ENCODE assay signal across 14 cellular contexts in the genomic region with DNA sequence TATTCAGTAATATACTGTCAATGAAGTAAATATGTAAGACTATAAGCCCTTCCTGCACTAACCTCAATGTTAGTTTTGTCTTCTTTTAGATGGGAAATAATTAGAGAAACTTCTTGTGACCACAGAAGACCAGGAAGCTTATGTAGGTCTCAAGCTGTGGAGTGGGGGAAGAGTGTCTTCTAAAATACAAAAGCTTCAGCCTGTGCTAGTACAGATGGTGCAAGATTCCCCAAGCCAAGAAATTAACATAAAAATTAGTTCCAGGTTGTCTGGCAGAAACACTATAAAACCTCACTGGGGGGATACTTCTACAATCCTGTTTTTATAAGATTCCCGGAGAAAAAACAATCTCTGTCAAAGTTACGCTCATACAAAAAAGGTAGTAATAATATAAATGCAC.
DNase-seq lines count a peak whose midpoint lies in the region; ATAC-seq and TF ChIP-seq lines count a peak whose summit lies in the region.
"Had no signal": no experiment of that assay in that cellular context is flagged by ENCODE, and none has a peak within 500 bp of the region (broad histone marks: within the 10 kb centered on the region; RNA-seq: fewer than 3 reads in every experiment).

No MANE protein-coding gene starts in this region.

- no peak overlapping the region for H3K9ac ChIP-seq in Karpas-422 (ENCODE audit: low read length)

- H3K4me3 ChIP-seq in AG10803 (ENCODE audit: low read length) (no peak overlapping the region), GM23338 (no peak overlapping the region), aorta (ENCODE audit: low read length in 2 of 2) (no peak overlapping the region), Karpas-422 (ENCODE audit: low read length) (no peak overlapping the region), PC-9 (no peak overlapping the region)
- H3K4me3 ChIP-seq in naive thymus-derived CD4-positive, alpha-beta T cell (ENCODE audit: low read length) = no peak overlapping the region
- H3K4me3 ChIP-seq: lower lobe of right lung had no signal

- H3K4me1 ChIP-seq in GM23338 (ENCODE audit: insufficient read depth) (peaks cover 26% of the 10 kb centered on the region), aorta (ENCODE audit: control insufficient read depth in 1 of 2, insufficient read depth in 2 of 2, low read length in 2 of 2) (peaks cover 2% of the 10 kb centered on the region in 2 donors), Karpas-422 (ENCODE audit: low read length) (peaks cover 11% of the 10 kb centered on the region), PC-9 (replicated peaks; ENCODE audit: insufficient read depth) (no peaks in the 10 kb centered on the region)
- H3K4me1 ChIP-seq in naive thymus-derived CD4-positive, alpha-beta T cell (ENCODE audit: control insufficient read depth in 2 of 2, insufficient read depth in 2 of 2, low read length in 2 of 2) = peaks cover 27 to 39% of the 10 kb centered on the region in 2 donors

- no peaks in the 10 kb centered on the region; the same call in 1 of the 2 replicates for H3F3A ChIP-seq in GM23338 (replicated peaks; ENCODE audit: low read depth)
- H3F3A ChIP-seq in PC-9 (ENCODE audit: insufficient read depth, low read depth) = no peaks in the 10 kb centered on the region

- POLR2A ChIA-PET in naive thymus-derived CD4-positive, alpha-beta T cell (lab: Charles Lee) = interaction anchor here (0.6 to 1.5 kb wide), 7 partner anchors 9 to 53 kb away, joined by 3 to 6 read pairs (median 3); no protein-coding TSS in a partner anchor
- POLR2A ChIA-PET in PC-9 (lab: Charles Lee; ENCODE audit: unreplicated experiment) = interaction anchor here (0.6 to 0.8 kb wide), 2 partner anchors 50 to 128 kb away, joined by 3 to 5 read pairs; no protein-coding TSS in a partner anchor

- peaks cover 26% of the 10 kb centered on the region for H3K4me1 Mint-ChIP-seq in GM23338
- H3K4me1 Mint-ChIP-seq in naive thymus-derived CD4-positive, alpha-beta T cell = peaks cover 29 to 69% (median 58%) of the 10 kb centered on the region in 7 donors

- peak overlapping the region; percentile 21 for H3K27ac ChIP-seq in GM23338 (ENCODE audit: low read depth)
- peak overlapping the region; percentile 48 for H3K27ac ChIP-seq in angular gyrus (ENCODE audit: low read depth, low read length)
- H3K27ac ChIP-seq in naive thymus-derived CD4-positive, alpha-beta T cell (ENCODE audit: low read depth, low read length) = no peak overlapping the region
- H3K27ac ChIP-seq in aorta (ENCODE audit: low read depth in 1 of 2, low read length in 2 of 2) = peak overlapping the region in 1 of 2 donors; percentile 67
- no peak overlapping the region for H3K27ac ChIP-seq in Karpas-422 (ENCODE audit: low read length)
- no peak overlapping the region for H3K27ac ChIP-seq in PC-9

- H3K9me2 ChIP-seq in GM23338 (ENCODE audit: insufficient read depth) = no peaks in the 10 kb centered on the region
- no peaks in the 10 kb centered on the region for H3K9me2 ChIP-seq in Karpas-422 (replicated peaks; ENCODE audit: insufficient read depth, low read length)
- no peaks in the 10 kb centered on the region for H3K9me2 ChIP-seq in PC-9 (ENCODE audit: insufficient read depth)

- peak overlapping the region; percentile 48 for H3K27ac Mint-ChIP-seq in GM23338
- H3K27ac Mint-ChIP-seq in naive thymus-derived CD4-positive, alpha-beta T cell = peak overlapping the region; percentile 29 to 93 (median 87)

- H4K20me1 ChIP-seq in GM23338 (replicated peaks; ENCODE audit: insufficient read depth) (no peaks in the 10 kb centered on the region), Karpas-422 (ENCODE audit: insufficient read depth, low read depth, low read length) (no peaks in the 10 kb centered on the region), PC-9 (ENCODE audit: insufficient read depth) (no peaks in the 10 kb centered on the region)

- no TSS peak for BruUV-seq in PC-9 (replicated peaks; lab: Mats Ljungman, UMichigan)

- peaks cover 33% of the 10 kb centered on the region for H3K36me3 Mint-ChIP-seq in GM23338 (ENCODE audit: low read depth)
- H3K36me3 Mint-ChIP-seq in naive thymus-derived CD4-positive, alpha-beta T cell = peaks cover 0 to 41% (median 30%) of the 10 kb centered on the region in 5 donors

- WGBS in aorta, 2 donors = 95 to 96% methylated on average over 2 of the region's 2 CpGs

- H2AFZ ChIP-seq in GM23338 (no peak overlapping the region), Karpas-422 (ENCODE audit: low read length) (no peak overlapping the region), PC-9 (no peak overlapping the region)

- H3K27me3 ChIP-seq in GM23338 (ENCODE audit: insufficient read depth) (no peaks in the 10 kb centered on the region), aorta (ENCODE audit: control insufficient read depth in 1 of 2, insufficient read depth in 2 of 2, low read length in 1 of 2) (no peaks in the 10 kb centered on the region), Karpas-422 (ENCODE audit: low read length) (no peaks in the 10 kb centered on the region), PC-9 (ENCODE audit: insufficient read depth, low read depth) (no peaks in the 10 kb centered on the region)
- no peaks in the 10 kb centered on the region for H3K27me3 ChIP-seq in naive thymus-derived CD4-positive, alpha-beta T cell (ENCODE audit: control insufficient read depth in 2 of 2, insufficient read depth in 2 of 2, low read length in 2 of 2)

- no peaks in the 10 kb centered on the region for H3K79me2 ChIP-seq in GM23338 (replicated peaks; ENCODE audit: insufficient read depth)
- peaks cover 57% of the 10 kb centered on the region for H3K79me2 ChIP-seq in Karpas-422 (ENCODE audit: low read length)
- no peaks in the 10 kb centered on the region for H3K79me2 ChIP-seq in PC-9 (ENCODE audit: low read depth)

- peaks cover 2% of the 10 kb centered on the region for H3K27me3 Mint-ChIP-seq in GM23338 (ENCODE audit: insufficient read depth, low read depth, poor library complexity)
- H3K27me3 Mint-ChIP-seq in naive thymus-derived CD4-positive, alpha-beta T cell = no peaks in the 10 kb centered on the region
- H3K27me3 Mint-ChIP-seq: IgD-negative memory B cell had no signal

- ATAC-seq in GM23338 (no peak), aorta (ENCODE audit: low FRiP score) (no peak)
- no peak for ATAC-seq in naive thymus-derived CD4-positive, alpha-beta T cell
- ATAC-seq: lower lobe of right lung had no signal

- H3K9me3 ChIP-seq in naive thymus-derived CD4-positive, alpha-beta T cell (ENCODE audit: control insufficient read depth in 2 of 3, low read length in 3 of 3) = peaks cover 0 to 7% (median 0%) of the 10 kb centered on the region in 3 experiments
- no peaks in the 10 kb centered on the region for H3K9me3 ChIP-seq in aorta (ENCODE audit: control insufficient read depth, low read length)
- no peaks in the 10 kb centered on the region for H3K9me3 ChIP-seq in Karpas-422 (ENCODE audit: low read length)
- H3K9me3 ChIP-seq in PC-9 (ENCODE audit: insufficient read depth, low read depth) = peaks cover 7% of the 10 kb centered on the region

- intact Hi-C loops in naive thymus-derived CD4-positive, alpha-beta T cell (cut with micrococcal nuclease) = no loop called here
- intact Hi-C loops in aorta (cut with DNase I) = no loop called here
- intact Hi-C loops in PC-9 (cut with micrococcal nuclease; ENCODE audit: unreplicated experiment) = no loop called here

- no peak overlapping the region; the same call in 1 of the 2 replicates for H3K4me2 ChIP-seq in GM23338
- H3K4me2 ChIP-seq in Karpas-422 (ENCODE audit: low read depth, low read length, poor library complexity, severe bottlenecking) = no peak overlapping the region
- no peak overlapping the region for H3K4me2 ChIP-seq in PC-9

- CTCF ChIA-PET in naive thymus-derived CD4-positive, alpha-beta T cell (lab: Charles Lee) = interaction anchor here (0.5 kb wide), 1 partner anchor 16 kb away, joined by 4 read pairs; no protein-coding TSS in a partner anchor
- CTCF ChIA-PET in PC-9 (lab: Charles Lee) = interaction anchor here (0.8 kb wide), 1 partner anchor 20 kb away, joined by 3 read pairs; no protein-coding TSS in a partner anchor

- no peaks in the 10 kb centered on the region for H3K36me3 ChIP-seq in GM23338 (ENCODE audit: insufficient read depth)
- H3K36me3 ChIP-seq in naive thymus-derived CD4-positive, alpha-beta T cell (ENCODE audit: control insufficient read depth in 2 of 3, insufficient read depth in 3 of 3, low read length in 3 of 3) = peaks cover 5 to 19% (median 8%) of the 10 kb centered on the region in 3 experiments
- H3K36me3 ChIP-seq in aorta (ENCODE audit: control insufficient read depth in 1 of 2, insufficient read depth in 2 of 2, low read length in 1 of 2) = no peaks in the 10 kb centered on the region
- H3K36me3 ChIP-seq in Karpas-422 (ENCODE audit: insufficient read depth, low read length) = peaks cover 13% of the 10 kb centered on the region
- H3K36me3 ChIP-seq in PC-9 (ENCODE audit: low read depth) = peaks cover 9% of the 10 kb centered on the region; the same call in 1 of the 2 replicates
- H3K36me3 ChIP-seq: lower lobe of right lung had no signal

- H3K9me3 Mint-ChIP-seq in GM23338 = peaks cover 12% of the 10 kb centered on the region
- H3K9me3 Mint-ChIP-seq in naive thymus-derived CD4-positive, alpha-beta T cell = peaks cover 0 to 17% (median 3%) of the 10 kb centered on the region in 11 donors

- peak; percentile 73 for DNase-seq in AG10803 (ENCODE audit: low read depth)
- DNase-seq in GM23338 (ENCODE audit: low spot score) = no peak
- DNase-seq in naive thymus-derived CD4-positive, alpha-beta T cell = no peak
- DNase-seq in aorta = no peak
- DNase-seq in Karpas-422 = no peak
- no peak for DNase-seq in activated effector memory CD4-positive, alpha-beta T cell treated with anti-CD3 and anti-CD28 coated beads, Interleukin-2, amount 50 U/mL, for 16 hours
- no peak for DNase-seq in PC-9
- DNase-seq: activated effector memory CD4-positive, alpha-beta T cell treated with Interleukin-2 at 50 U/mL for 16 hours; hypothalamus; lower lobe of right lung; NCI-H2081; trophoblast cell had no signal

- TF ChIP-seq CTCF in AG10803 (conservative IDR thresholded peaks at IDR 0.05; ENCODE audit: low read length) = no peak
- TF ChIP-seq CTCF in GM23338 (conservative IDR thresholded peaks at IDR 0.05; ENCODE audit: low read depth in 2 of 2) = no peak
- TF ChIP-seq CTCF in PC-9 (conservative IDR thresholded peaks at IDR 0.05) = no peak

- H3K4me3 Mint-ChIP-seq in GM23338 = no peak overlapping the region
- peak overlapping the region in 6 of 10 donors; percentile 8 to 52 (median 28) for H3K4me3 Mint-ChIP-seq in naive thymus-derived CD4-positive, alpha-beta T cell

Comparison
In these comparisons a context has a peak if more than half of its experiments do, and no peak if none do; other contexts are left out.
1. H3K27ac ChIP-seq: peak in GM23338 (single experiment) and angular gyrus (single experiment); none in naive thymus-derived CD4-positive, alpha-beta T cell (single experiment), Karpas-422 (single experiment) and PC-9 (single experiment).